ENCODE assay signal across 22 cellular contexts in the genomic region with DNA sequence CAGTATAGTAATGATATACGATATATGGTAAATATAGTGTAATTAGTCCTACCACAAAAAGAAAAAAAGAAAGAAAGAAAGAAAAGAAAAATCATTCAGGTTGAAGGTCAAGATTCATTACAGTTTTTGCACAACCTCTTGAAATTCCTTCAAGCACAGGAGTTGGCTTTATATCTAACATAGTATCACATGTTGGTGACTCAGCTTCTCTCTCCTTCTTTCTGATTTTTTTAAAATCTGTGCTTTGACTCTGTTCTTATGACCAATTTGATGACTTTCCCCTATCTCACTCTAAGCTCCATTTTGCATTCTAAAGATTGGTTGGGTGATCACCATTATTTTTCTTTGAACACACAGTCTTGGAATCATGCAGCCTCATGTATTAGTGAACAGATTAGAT.
DNase-seq lines count a peak whose midpoint lies in the region; ATAC-seq and TF ChIP-seq lines count a peak whose summit lies in the region.
"Had no signal": no experiment of that assay in that cellular context is flagged by ENCODE, and none has a peak within 500 bp of the region (broad histone marks: within the 10 kb centered on the region; RNA-seq: fewer than 3 reads in every experiment).

No MANE protein-coding gene starts in this region.

- 69% methylated on average over 1 of the region's 1 CpG for WGBS in right lobe of liver (ENCODE audit: insufficient coverage, low coverage, low lambda C conversion rate, missing lambda C conversion rate)

- DNase-seq in LHCN-M2 (ENCODE audit: low read depth) (peak; percentile 68), choroid plexus epithelial cell (ENCODE audit: low read depth) (peak; percentile 93), iris pigment epithelial cell (ENCODE audit: low read depth) (peak; percentile 79), NCI-H1105 (lab: John Stamatoyannopoulos, UW) (no peak), retina (no peak), occipital lobe (lab: John Stamatoyannopoulos, UW) (no peak), right lobe of liver (no peak)
- DNase-seq: activated CD4-positive, CD25-positive, alpha-beta regulatory T cell treated with anti-CD3 and anti-CD28 coated beads, Interleukin-2, amount 50 U/mL, for 72 hours; activated CD8-positive, alpha-beta T cell treated with anti-CD3 and anti-CD28 coated beads, Interleukin-2, amount 10 ng/mL, durations not matched to agents 7 days and 5 days; activated naive CD4-positive, alpha-beta T cell treated with Interleukin-2 at 50 U/mL for 16 hours; activated T-cell treated with anti-CD3 and anti-CD28 coated beads, Interleukin-2, amount 50 U/mL, for 24 hours; effector memory CD8-positive, alpha-beta T cell; GF-D8; hippocampal formation; NCI-H2081; NCI-H510A treated with DMSO at 0.1 percent for 48 hours; T1000; uterus had no signal

- TF ChIP-seq CTCF in choroid plexus epithelial cell (conservative IDR thresholded peaks at IDR 0.05; ENCODE audit: low read depth, low read length) = no peak
- no peak for TF ChIP-seq CTCF in right lobe of liver (IDR thresholded peaks at IDR 0.05)

- H3K27ac ChIP-seq in ACC112 (ENCODE audit: low read depth, low read length) (0 out of 2 replicates have a peak overlapping the region, but pooled peaks have one; percentile 14), right lobe of liver (no peak overlapping the region)
- H3K27ac ChIP-seq: C4-2B, RWPE1, uterus had no signal

- H3K9me3 ChIP-seq in right lobe of liver = no peaks in the 10 kb centered on the region
- H3K9me3 ChIP-seq: uterus had no signal

- peaks cover 13% of the 10 kb centered on the region for H3K4me1 ChIP-seq in ACC112 (ENCODE audit: control insufficient read depth, insufficient read depth, low read length, unreplicated experiment)
- H3K4me1 ChIP-seq in right lobe of liver = no peaks in the 10 kb centered on the region
- H3K4me1 ChIP-seq: uterus had no signal

- intact Hi-C loops in right lobe of liver (cut with DNase I) = no loop called here

- TF ChIP-seq POLR2A in right lobe of liver (IDR thresholded peaks at IDR 0.05) = no peak

- H3K27me3 ChIP-seq in ACC112 (ENCODE audit: insufficient read depth, low read length) = no peaks in the 10 kb centered on the region
- H3K27me3 ChIP-seq in right lobe of liver = no peaks in the 10 kb centered on the region
- H3K27me3 ChIP-seq: uterus had no signal

- ATAC-seq in right lobe of liver = no peak
- ATAC-seq: activated CD8-positive, alpha-beta T cell treated with anti-CD3 and anti-CD28 coated beads, Interleukin-2, amount 10 ng/mL, durations not matched to agents 7 days and 5 days; effector memory CD8-positive, alpha-beta T cell had no signal

- peak overlapping the region; percentile 69 for H2AFZ ChIP-seq in ACC112 (ENCODE audit: low read length, unreplicated experiment)

- H3K4me3 ChIP-seq in ACC112 (ENCODE audit: low read depth, low read length) (no peak overlapping the region), choroid plexus epithelial cell (ENCODE audit: low read depth, low read length) (no peak overlapping the region), right lobe of liver (no peak overlapping the region)
- H3K4me3 ChIP-seq: lung, uterus had no signal

- H3K79me2 ChIP-seq in ACC112 (ENCODE audit: control insufficient read depth, insufficient read depth, low read length, unreplicated experiment) = no peaks in the 10 kb centered on the region

- H3K36me3 ChIP-seq in ACC112 (ENCODE audit: insufficient read depth, low read length) = no peaks in the 10 kb centered on the region
- no peaks in the 10 kb centered on the region for H3K36me3 ChIP-seq in right lobe of liver
- H3K36me3 ChIP-seq: uterus had no signal

Comparison
In these comparisons a context has a peak if more than half of its experiments do, and no peak if none do; other contexts are left out.
1. DNase-seq: peak in LHCN-M2 (single experiment), choroid plexus epithelial cell (single experiment) and iris pigment epithelial cell (single experiment); none in NCI-H1105 (single experiment), retina (single experiment), occipital lobe (single experiment) and right lobe of liver (0 of 3).